Comparison of ENCODE assay signal across 27 cellular contexts in genomic region chr16:63890723-63891122, GRCh38.
"Had no signal": no experiment of that assay in that cellular context is flagged by ENCODE, and none has a peak within 500 bp of the region (broad histone marks: within the 10 kb centered on the region; RNA-seq: fewer than 3 reads in every experiment).

No MANE protein-coding gene starts in this region.

- H3K4me1 Mint-ChIP-seq: natural killer cell; neural progenitor cell; stimulated activated memory B cell treated with anti-CD40 and anti-IgM and Interleukin-4, amounts not matched to agents 10 μg/mL and 1 μg/mL and 100 μg/mL, for 72 hours; stimulated activated naive CD8-positive, alpha-beta T cell treated with anti-CD3 and anti-CD28 coated beads, Interleukin-15, amount 100 ng/mL, for 72 hours had no signal

- H3K9me3 ChIP-seq: ovary, suprapubic skin, testis, tibial artery, transverse colon, upper lobe of right lung, uterus had no signal

- DNase-seq: natural killer cell; occipital lobe; psoas muscle; spleen; stimulated activated CD4-positive, alpha-beta T cell treated with anti-CD3 and anti-CD28 coated beads, Interleukin-12 subunit alpha, Interleukin-12 subunit beta, amount 100 ng/mL, for 4 hours; stimulated activated CD4-positive, alpha-beta T cell treated with anti-CD3 and anti-CD28 coated beads, Interleukin-1b, Interleukin-23, amount 100 ng/mL, for 48 hours; stimulated activated CD4-positive, alpha-beta T cell treated with anti-CD3 and anti-CD28 coated beads, Interleukin-4, amount 100 ng/mL, for 1 hour; stimulated activated CD4-positive, alpha-beta T cell treated with anti-CD3 and anti-CD28 coated beads, Interleukin-4, amount 100 ng/mL, for 4 hours; stimulated activated CD8-positive, alpha-beta memory T cell treated with anti-CD3 and anti-CD28 coated beads, Interleukin-4, amount 100 ng/mL, for 48 hours; stimulated activated naive CD4-positive, alpha-beta T cell; stimulated activated naive CD8-positive, alpha-beta T cell treated with anti-CD3 and anti-CD28 coated beads, Interleukin-15, amount 100 ng/mL, for 72 hours; stimulated activated naive CD8-positive, alpha-beta T cell treated with anti-CD3 and anti-CD28 coated beads, Interleukin-15, Interleukin-2, amounts not matched to agents 100 U/mL and 50 U/mL, for 24 hours; tibial artery; transverse colon; upper lobe of right lung; uterus had no signal

- H3K36me3 Mint-ChIP-seq: natural killer cell; neural progenitor cell; stimulated activated memory B cell treated with anti-CD40 and anti-IgM and Interleukin-4, amounts not matched to agents 10 μg/mL and 1 μg/mL and 100 μg/mL, for 72 hours; type B pancreatic cell had no signal

- H3K27ac Mint-ChIP-seq: natural killer cell; neural progenitor cell; progenitor cell of endocrine pancreas; stimulated activated memory B cell treated with anti-CD40 and anti-IgM and Interleukin-4, amounts not matched to agents 10 μg/mL and 1 μg/mL and 100 μg/mL, for 72 hours; stimulated activated naive CD8-positive, alpha-beta T cell treated with anti-CD3 and anti-CD28 coated beads, Interleukin-15, amount 100 ng/mL, for 72 hours; type B pancreatic cell had no signal

- H3K4me3 Mint-ChIP-seq: natural killer cell; nephron; neural progenitor cell; stimulated activated memory B cell treated with anti-CD40 and anti-IgM and Interleukin-4, amounts not matched to agents 10 μg/mL and 1 μg/mL and 100 μg/mL, for 72 hours; stimulated activated naive CD8-positive, alpha-beta T cell treated with anti-CD3 and anti-CD28 coated beads, Interleukin-15, amount 100 ng/mL, for 72 hours; type B pancreatic cell had no signal

- H3K9me3 Mint-ChIP-seq: type B pancreatic cell had no signal

- H3K4me1 ChIP-seq: neural progenitor cell, parathyroid adenoma, psoas muscle, spleen, suprapubic skin, testis, tibial artery, transverse colon, upper lobe of right lung, uterus had no signal

- H3K27me3 Mint-ChIP-seq: progenitor cell of endocrine pancreas; stimulated activated memory B cell treated with anti-CD40 and anti-IgM and Interleukin-4, amounts not matched to agents 10 μg/mL and 1 μg/mL and 100 μg/mL, for 72 hours; stimulated activated naive CD8-positive, alpha-beta T cell treated with anti-CD3 and anti-CD28 coated beads, Interleukin-15, amount 100 ng/mL, for 72 hours; type B pancreatic cell had no signal

- H3K4me2 ChIP-seq: neural progenitor cell, smooth muscle cell had no signal

- H3K36me3 ChIP-seq: neural progenitor cell, ovary, spleen, suprapubic skin, tibial artery, transverse colon, upper lobe of right lung, uterus had no signal

- H3K4me3 ChIP-seq: neural progenitor cell, ovary, psoas muscle, skin epidermis, smooth muscle cell, spleen, suprapubic skin, testis, tibial artery, transverse colon, upper lobe of right lung, uterus had no signal

- ATAC-seq: natural killer cell; psoas muscle; stimulated activated memory B cell treated with anti-CD40 and anti-IgM and Interleukin-4, amounts not matched to agents 10 μg/mL and 1 μg/mL and 100 μg/mL, for 72 hours; stimulated activated naive CD8-positive, alpha-beta T cell treated with anti-CD3 and anti-CD28 coated beads, Interleukin-15, amount 100 ng/mL, for 72 hours; stimulated activated naive CD8-positive, alpha-beta T cell treated with anti-CD3 and anti-CD28 coated beads, Interleukin-15, Interleukin-2, amounts not matched to agents 100 U/mL and 50 U/mL, for 24 hours had no signal

- H3K27me3 ChIP-seq: neural progenitor cell, ovary, spleen, suprapubic skin, testis, tibial artery, transverse colon, upper lobe of right lung, uterus had no signal

- H3K27ac ChIP-seq: neural progenitor cell, ovary, parathyroid adenoma, psoas muscle, skin epidermis, spleen, suprapubic skin, testis, tibial artery, transverse colon, upper lobe of right lung, uterus had no signal

- H2AFZ ChIP-seq: neural progenitor cell, parathyroid adenoma had no signal

- H3K9ac ChIP-seq: neural progenitor cell, parathyroid adenoma had no signal
